Comparison of ENCODE assay signal across 21 cellular contexts in the genomic region with DNA sequence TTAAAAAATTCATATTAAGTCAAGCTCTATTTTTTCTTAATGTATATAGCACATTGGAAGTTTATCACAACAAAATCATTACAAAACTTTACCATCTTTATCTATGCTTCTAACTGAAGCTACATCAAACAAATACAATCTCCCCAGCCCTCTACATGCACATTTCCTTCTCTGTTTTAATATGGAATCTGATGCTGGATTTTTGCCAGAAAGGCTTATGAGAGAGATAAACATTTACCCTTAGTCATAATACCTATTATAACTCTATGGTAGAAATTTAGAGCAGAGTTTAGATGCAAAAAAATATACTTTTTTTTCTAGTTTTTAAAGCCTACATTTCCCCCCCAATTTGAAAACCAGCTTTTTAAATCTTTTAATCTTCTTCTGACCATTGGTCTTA.
DNase-seq lines count a peak whose midpoint lies in the region; ATAC-seq and TF ChIP-seq lines count a peak whose summit lies in the region.
"Had no signal": no experiment of that assay in that cellular context is flagged by ENCODE, and none has a peak within 500 bp of the region (broad histone marks: within the 10 kb centered on the region; RNA-seq: fewer than 3 reads in every experiment).

No MANE protein-coding gene starts in this region.

- H3K9me3 Mint-ChIP-seq in endodermal cell: no peaks in the 10 kb centered on the region
- peaks cover 9% of the 10 kb centered on the region for H3K9me3 Mint-ChIP-seq in osteocyte (ENCODE audit: unreplicated experiment)
- no peaks in the 10 kb centered on the region for H3K9me3 Mint-ChIP-seq in CD4-positive, alpha-beta T cell
- H3K9me3 Mint-ChIP-seq in CD4-positive, alpha-beta memory T cell: no peaks in the 10 kb centered on the region
- H3K9me3 Mint-ChIP-seq: stimulated activated naive CD8-positive, alpha-beta T cell treated with anti-CD3 and anti-CD28 coated beads, Interleukin-15, amount 100 ng/mL, for 72 hours had no signal

- no peaks in the 10 kb centered on the region for H3K36me3 ChIP-seq in endodermal cell (ENCODE audit: control insufficient read depth, insufficient read depth, low read length)
- H3K36me3 ChIP-seq in CD4-positive, alpha-beta memory T cell (ENCODE audit: insufficient read depth, low read length): no peaks in the 10 kb centered on the region
- H3K36me3 ChIP-seq: heart right ventricle had no signal

- H3K27me3 ChIP-seq in endodermal cell (ENCODE audit: control insufficient read depth, insufficient read depth, low read length, poor library complexity, severe bottlenecking): no peaks in the 10 kb centered on the region
- peaks cover 10% of the 10 kb centered on the region for H3K27me3 ChIP-seq in CD4-positive, alpha-beta T cell (ENCODE audit: control insufficient read depth, insufficient read depth, low read length)
- H3K27me3 ChIP-seq in CD4-positive, alpha-beta memory T cell (ENCODE audit: insufficient read depth, low read length): no peaks in the 10 kb centered on the region

- H3K27ac Mint-ChIP-seq in endodermal cell (no peak overlapping the region), osteocyte (ENCODE audit: unreplicated experiment) (no peak overlapping the region)
- no peak overlapping the region for H3K27ac Mint-ChIP-seq in CD4-positive, alpha-beta T cell
- no peak overlapping the region for H3K27ac Mint-ChIP-seq in CD4-positive, alpha-beta memory T cell
- H3K27ac Mint-ChIP-seq: naive B cell; stimulated activated naive CD8-positive, alpha-beta T cell treated with anti-CD3 and anti-CD28 coated beads, Interleukin-15, amount 100 ng/mL, for 72 hours had no signal

- ATAC-seq in CD4-positive, alpha-beta T cell (ENCODE audit: poor library complexity): no peak
- ATAC-seq: HCT116; heart right ventricle; stimulated activated naive CD8-positive, alpha-beta T cell treated with anti-CD3 and anti-CD28 coated beads, Interleukin-15, amount 100 ng/mL, for 72 hours had no signal

- H3K27me3 Mint-ChIP-seq in endodermal cell (ENCODE audit: insufficient read depth) (peaks cover 2% of the 10 kb centered on the region), osteocyte (ENCODE audit: unreplicated experiment) (no peaks in the 10 kb centered on the region)
- peaks cover 24% of the 10 kb centered on the region for H3K27me3 Mint-ChIP-seq in CD4-positive, alpha-beta T cell
- peaks cover 16 to 19% of the 10 kb centered on the region in 2 donors for H3K27me3 Mint-ChIP-seq in CD4-positive, alpha-beta memory T cell

- H3K27ac ChIP-seq in endodermal cell (ENCODE audit: low read depth, low read length): no peak overlapping the region
- no peak overlapping the region for H3K27ac ChIP-seq in CD4-positive, alpha-beta T cell (ENCODE audit: low read depth, low read length)
- H3K27ac ChIP-seq in CD4-positive, alpha-beta memory T cell (ENCODE audit: low read depth, low read length): no peak overlapping the region
- H3K27ac ChIP-seq: dorsolateral prefrontal cortex, heart right ventricle, HL-60, skin epidermis had no signal

- no peak overlapping the region for H3K4me3 ChIP-seq in choroid plexus epithelial cell (ENCODE audit: low read depth, low read length)
- no peak overlapping the region for H3K4me3 ChIP-seq in endodermal cell (ENCODE audit: low read length)
- H3K4me3 ChIP-seq in CD4-positive, alpha-beta memory T cell (ENCODE audit: low read length in 2 of 2): no peak overlapping the region
- H3K4me3 ChIP-seq: dorsolateral prefrontal cortex, heart right ventricle, skin epidermis had no signal

- TF ChIP-seq CTCF in choroid plexus epithelial cell (conservative IDR thresholded peaks at IDR 0.05; ENCODE audit: low read depth, low read length): no peak
- no peak for TF ChIP-seq CTCF in endodermal cell (conservative IDR thresholded peaks at IDR 0.05)
- TF ChIP-seq CTCF in osteocyte (IDR thresholded peaks at IDR 0.05): no peak
- no peak for TF ChIP-seq CTCF in CD4-positive, alpha-beta T cell (IDR thresholded peaks at IDR 0.05)

- no peaks in the 10 kb centered on the region for H3K4me1 Mint-ChIP-seq in endodermal cell
- no peaks in the 10 kb centered on the region for H3K4me1 Mint-ChIP-seq in osteocyte (ENCODE audit: unreplicated experiment)
- H3K4me1 Mint-ChIP-seq in CD4-positive, alpha-beta T cell (ENCODE audit: low read depth): no peaks in the 10 kb centered on the region
- H3K4me1 Mint-ChIP-seq in CD4-positive, alpha-beta memory T cell: no peaks in the 10 kb centered on the region
- H3K4me1 Mint-ChIP-seq: naive B cell; stimulated activated naive CD8-positive, alpha-beta T cell treated with anti-CD3 and anti-CD28 coated beads, Interleukin-15, amount 100 ng/mL, for 72 hours had no signal

- H3K9me3 ChIP-seq in endodermal cell (ENCODE audit: control insufficient read depth, low read length): no peaks in the 10 kb centered on the region
- no peaks in the 10 kb centered on the region for H3K9me3 ChIP-seq in CD4-positive, alpha-beta T cell (ENCODE audit: control insufficient read depth, low read length)
- no peaks in the 10 kb centered on the region for H3K9me3 ChIP-seq in CD4-positive, alpha-beta memory T cell (ENCODE audit: control insufficient read depth in 1 of 2, low read length in 2 of 2)
- H3K9me3 ChIP-seq: heart right ventricle had no signal

- POLR2A ChIA-PET in CD4-positive, alpha-beta T cell (lab: Charles Lee): no interaction called here
- POLR2A ChIA-PET in CD4-positive, alpha-beta memory T cell (lab: Charles Lee; ENCODE audit: partially characterized antibody): no interaction called here

- intact Hi-C loops in CD4-positive, alpha-beta T cell (cut with DNase I, micrococcal nuclease): no loop called here
- intact Hi-C loops in CD4-positive, alpha-beta memory T cell (cut with micrococcal nuclease): no loop called here

- no peaks in the 10 kb centered on the region for H3K36me3 Mint-ChIP-seq in endodermal cell (ENCODE audit: low read depth)
- H3K36me3 Mint-ChIP-seq in osteocyte (ENCODE audit: unreplicated experiment): no peaks in the 10 kb centered on the region
- H3K36me3 Mint-ChIP-seq in CD4-positive, alpha-beta T cell (ENCODE audit: low read depth): no peaks in the 10 kb centered on the region
- H3K36me3 Mint-ChIP-seq in CD4-positive, alpha-beta memory T cell: no peaks in the 10 kb centered on the region
- H3K36me3 Mint-ChIP-seq: naive B cell had no signal

- DNase-seq in ELR (ENCODE audit: low read depth) (peak; percentile 3), OCI-M1 (lab: John Stamatoyannopoulos, UW) (peak; percentile 6), choroid plexus epithelial cell (ENCODE audit: low read depth) (peak; percentile 24), kidney tubule cell (ENCODE audit: low spot score) (peak; percentile 17), endodermal cell (no peak), osteocyte (ENCODE audit: extremely low spot score, unreplicated experiment) (no peak)
- DNase-seq in CD4-positive, alpha-beta T cell: no peak
- no peak for DNase-seq in CD4-positive, alpha-beta memory T cell
- DNase-seq: dorsolateral prefrontal cortex; heart right ventricle; naive B cell; NCI-H2029 treated with DMSO at 0.1 percent for 48 hours; NCI-H446 treated with DMSO at 0.1 percent for 48 hours; posterior cingulate gyrus; stimulated activated CD4-positive, alpha-beta T cell treated with anti-CD3 and anti-CD28 coated beads, Interleukin-4, amount 100 ng/mL, for 1 hour; stimulated activated naive CD8-positive, alpha-beta T cell treated with anti-CD3 and anti-CD28 coated beads, Interleukin-15, amount 100 ng/mL, for 72 hours; SW 1271; trophoblast cell had no signal

- no peak overlapping the region for H3K4me3 Mint-ChIP-seq in endodermal cell
- no peak overlapping the region for H3K4me3 Mint-ChIP-seq in osteocyte (ENCODE audit: unreplicated experiment)
- H3K4me3 Mint-ChIP-seq in CD4-positive, alpha-beta T cell: no peak overlapping the region
- H3K4me3 Mint-ChIP-seq in CD4-positive, alpha-beta memory T cell: no peak overlapping the region
- H3K4me3 Mint-ChIP-seq: naive B cell; stimulated activated naive CD8-positive, alpha-beta T cell treated with anti-CD3 and anti-CD28 coated beads, Interleukin-15, amount 100 ng/mL, for 72 hours had no signal

- H3K9ac ChIP-seq in endodermal cell (ENCODE audit: extremely low read depth, low read length, poor library complexity, severe bottlenecking): no peak overlapping the region

- no peaks in the 10 kb centered on the region for H3K4me1 ChIP-seq in endodermal cell (ENCODE audit: control insufficient read depth, insufficient read depth, low read length)
- no peaks in the 10 kb centered on the region for H3K4me1 ChIP-seq in CD4-positive, alpha-beta memory T cell (ENCODE audit: insufficient read depth, low read length)
- H3K4me1 ChIP-seq: heart right ventricle had no signal

- CTCF ChIA-PET in CD4-positive, alpha-beta T cell (lab: Charles Lee): no interaction called here
- CTCF ChIA-PET in CD4-positive, alpha-beta memory T cell (lab: Charles Lee; ENCODE audit: partially characterized antibody): no interaction called here

Comparison
In these comparisons a context has a peak if more than half of its experiments do, and no peak if none do; other contexts are left out.
1. DNase-seq: peak in ELR (single experiment), OCI-M1 (single experiment), choroid plexus epithelial cell (single experiment) and kidney tubule cell (single experiment); none in endodermal cell (single experiment), osteocyte (single experiment), CD4-positive, alpha-beta T cell (0 of 10) and CD4-positive, alpha-beta memory T cell (0 of 5).